In genomic region chr13:46562581-46562980, GRCh38 we compare ENCODE assay signal across 21 cellular contexts. TPM values are rescaled to one million over a fixed set of nuclear protein-coding genes. Genes with fewer than 3 reads are reported as not detected.
A peak's percentile ranks its signal among the peaks of the same experiment; 100 is the strongest.
DNase-seq lines count a peak whose midpoint lies in the region; ATAC-seq, FAIRE-seq and TF ChIP-seq lines count a peak whose summit lies in the region.
"Had no signal": no experiment of that assay in that cellular context is flagged by ENCODE, and none has a peak within 500 bp of the region (broad histone marks: within the 10 kb centered on the region; RNA-seq: fewer than 3 reads in every experiment).

No MANE protein-coding gene starts in this region.

- H3K36me3 ChIP-seq in HepG2 (replicated peaks in 1 of 2; ENCODE audit: control insufficient read depth in 1 of 2, insufficient read depth in 2 of 2, low read length in 2 of 2), result peaks cover 1 to 3% of the 10 kb centered on the region in 2 experiments; a peak in 1 of 5 replicates
- H3K36me3 ChIP-seq in CD8-positive, alpha-beta T cell (ENCODE audit: insufficient read depth, low read length), result no peaks in the 10 kb centered on the region

- DNase-seq in cerebellar cortex (ENCODE audit: low spot score) (peak; percentile 63), HepG2 (ENCODE audit: low spot score) (no peak), LoVo (ENCODE audit: low spot score) (no peak), globus pallidus (ENCODE audit: low spot score) (no peak), H4 (ENCODE audit: low spot score) (no peak)
- no peak for DNase-seq in stimulated activated naive B cell treated with anti-CD40 and anti-IgM and Interleukin-4, amounts not matched to agents 10 μg/mL and 1 μg/mL and 100 μg/mL, for 72 hours
- no peak for DNase-seq in CD8-positive, alpha-beta T cell
- DNase-seq: ACHN; AML-193; CD4-positive, alpha-beta T cell; DND-41; EL; GM23248; HCEC 1CT; Kasumi-1; KG1 had no signal

- TF ChIP-seq CTCF in C4-2B (conservative IDR thresholded peaks at IDR 0.05) (no peak), HepG2 (CRISPR knock-in tag; IDR thresholded peaks at IDR 0.05) (no peak)
- no peak for TF ChIP-seq CTCF in CD8-positive, alpha-beta T cell (IDR thresholded peaks at IDR 0.05)

- intact Hi-C loops in HepG2 (cut with micrococcal nuclease; ENCODE audit: unreplicated experiment), result no loop called here
- intact Hi-C loops in CD8-positive, alpha-beta T cell (cut with DNase I, micrococcal nuclease), result no loop called here

- H3K4me1 ChIP-seq in HepG2 (ENCODE audit: insufficient read depth, low read length), result peaks cover 26% of the 10 kb centered on the region
- H3K4me1 ChIP-seq in CD8-positive, alpha-beta T cell (ENCODE audit: insufficient read depth, low read length), result no peaks in the 10 kb centered on the region

- peaks cover 2 to 5% of the 10 kb centered on the region in 2 donors for H3K36me3 Mint-ChIP-seq in stimulated activated naive B cell treated with anti-CD40 and anti-IgM and Interleukin-4, amounts not matched to agents 10 μg/mL and 1 μg/mL and 100 μg/mL, for 72 hours
- H3K36me3 Mint-ChIP-seq in CD8-positive, alpha-beta T cell, result no peaks in the 10 kb centered on the region

- H3K79me2 ChIP-seq in HepG2 (ENCODE audit: insufficient read depth, low read length), result peaks cover 93% of the 10 kb centered on the region

- no peak for FAIRE-seq in HepG2 (lab: Jason Lieb, UNC)
- FAIRE-seq: A204.1, G401.6, H54, HTR-8/SVneo had no signal

- TF ChIP-seq RAD21 in HepG2 (CRISPR knock-in tag; IDR thresholded peaks at IDR 0.05), result no peak

- no TSS peak for BruUV-seq in HepG2 (replicated peaks; lab: Mats Ljungman, UMichigan)

- H3K9me3 ChIP-seq in HepG2 (ENCODE audit: low read length), result no peaks in the 10 kb centered on the region
- no peaks in the 10 kb centered on the region for H3K9me3 ChIP-seq in CD8-positive, alpha-beta T cell (ENCODE audit: low read length)

- peaks cover 22 to 41% of the 10 kb centered on the region in 2 donors for H3K4me1 Mint-ChIP-seq in stimulated activated naive B cell treated with anti-CD40 and anti-IgM and Interleukin-4, amounts not matched to agents 10 μg/mL and 1 μg/mL and 100 μg/mL, for 72 hours
- H3K4me1 Mint-ChIP-seq in CD8-positive, alpha-beta T cell (ENCODE audit: low read depth), result peaks cover 32% of the 10 kb centered on the region

- TF ChIP-seq POLR2A in HepG2 (IDR thresholded peaks at IDR 0.05; ENCODE audit: insufficient read depth in 1 of 2, low read depth in 2 of 2, low read length in 2 of 2), result no peak

- H3K27ac Mint-ChIP-seq in stimulated activated naive B cell treated with anti-CD40 and anti-IgM and Interleukin-4, amounts not matched to agents 10 μg/mL and 1 μg/mL and 100 μg/mL, for 72 hours, result peak overlapping the region; percentile 43
- no peak overlapping the region for H3K27ac Mint-ChIP-seq in CD8-positive, alpha-beta T cell
- H3K27ac Mint-ChIP-seq: CD4-positive, alpha-beta T cell had no signal

- no peak for ATAC-seq in HepG2
- ATAC-seq in stimulated activated naive B cell treated with anti-CD40 and anti-IgM and Interleukin-4, amounts not matched to agents 10 μg/mL and 1 μg/mL and 100 μg/mL, for 72 hours (replicated peaks), result no peak
- no peak for ATAC-seq in CD8-positive, alpha-beta T cell

- POLR2A ChIA-PET in HepG2 (lab: Yijun Ruan, JAX), result no interaction called here
- POLR2A ChIA-PET in CD8-positive, alpha-beta T cell (lab: Charles Lee), result no interaction called here

- WGBS in HepG2 (ENCODE audit: low lambda C conversion rate), result 87% methylated on average over 4 of the region's 5 CpGs

- no peaks in the 10 kb centered on the region for H3K27me3 ChIP-seq in HepG2 (ENCODE audit: control insufficient read depth in 1 of 2, insufficient read depth in 2 of 2, low read length in 2 of 2)
- no peaks in the 10 kb centered on the region for H3K27me3 ChIP-seq in CD8-positive, alpha-beta T cell (ENCODE audit: insufficient read depth, low read length)

- CTCF ChIA-PET in HepG2 (lab: Yijun Ruan, JAX; ENCODE audit: low intra/inter-chr PET ratio, low total read pairs), result no interaction called here
- CTCF ChIA-PET in CD8-positive, alpha-beta T cell (lab: Charles Lee), result interaction anchor here (0.7 to 1.7 kb wide), 2 partner anchors 11 to 74 kb away, joined by 3 to 9 read pairs; no protein-coding TSS in a partner anchor

- H3K9me3 Mint-ChIP-seq in stimulated activated naive B cell treated with anti-CD40 and anti-IgM and Interleukin-4, amounts not matched to agents 10 μg/mL and 1 μg/mL and 100 μg/mL, for 72 hours, result no peaks in the 10 kb centered on the region
- H3K9me3 Mint-ChIP-seq in CD8-positive, alpha-beta T cell, result no peaks in the 10 kb centered on the region
- H3K9me3 Mint-ChIP-seq: CD4-positive, alpha-beta T cell had no signal

- peaks cover 46% of the 10 kb centered on the region for H4K20me1 ChIP-seq in HepG2 (ENCODE audit: insufficient read depth, low read length)

- H3K9ac ChIP-seq in HepG2 (ENCODE audit: insufficient read depth, low read depth, low read length), result no peak overlapping the region
- H3K9ac ChIP-seq: GM23248 had no signal

- H3K27me3 Mint-ChIP-seq in stimulated activated naive B cell treated with anti-CD40 and anti-IgM and Interleukin-4, amounts not matched to agents 10 μg/mL and 1 μg/mL and 100 μg/mL, for 72 hours, result no peaks in the 10 kb centered on the region
- H3K27me3 Mint-ChIP-seq in CD8-positive, alpha-beta T cell (ENCODE audit: low read depth), result no peaks in the 10 kb centered on the region
- H3K27me3 Mint-ChIP-seq: CD4-positive, alpha-beta T cell had no signal

- H3K4me3 Mint-ChIP-seq in stimulated activated naive B cell treated with anti-CD40 and anti-IgM and Interleukin-4, amounts not matched to agents 10 μg/mL and 1 μg/mL and 100 μg/mL, for 72 hours, result no peak overlapping the region
- H3K4me3 Mint-ChIP-seq in CD8-positive, alpha-beta T cell, result no peak overlapping the region
- H3K4me3 Mint-ChIP-seq: CD4-positive, alpha-beta T cell had no signal

- in situ Hi-C loops in HepG2 (cut with HindIII; ENCODE audit: extremely low pct_ligation_motif_present, low pct_unique_long_range_greater_than_20kb), result no loop called here

- TF ChIP-seq EP300 in HepG2 (IDR thresholded peaks at IDR 0.05; ENCODE audit: low read depth in 2 of 2, low read length in 2 of 2) (no peak), HepG2 (CRISPR knock-in tag; IDR thresholded peaks at IDR 0.05; ENCODE audit: borderline replicate concordance) (no peak)

- H3K4me3 ChIP-seq in HepG2 (replicated peaks in 1 of 3; ENCODE audit: insufficient read depth in 1 of 3, low read depth in 2 of 3, low read length in 3 of 3), result no peak overlapping the region
- no peak overlapping the region for H3K4me3 ChIP-seq in CD8-positive, alpha-beta T cell (ENCODE audit: low read depth, low read length)
- H3K4me3 ChIP-seq: GM23248 had no signal

- H3K4me2 ChIP-seq in HepG2 (ENCODE audit: low read depth, low read length), result peak overlapping the region; percentile 5; the same call in 1 of the 2 replicates

- H3K27ac ChIP-seq in C4-2B (peak overlapping the region; percentile 16; the same call in 1 of the 2 replicates), HepG2 (ENCODE audit: extremely low read length, insufficient read depth, low read length) (no peak overlapping the region)
- H3K27ac ChIP-seq in CD8-positive, alpha-beta T cell (ENCODE audit: low read depth, low read length), result no peak overlapping the region
- H3K27ac ChIP-seq: GM23248 had no signal

- H2AFZ ChIP-seq in HepG2 (ENCODE audit: low read length), result no peak overlapping the region
- H2AFZ ChIP-seq: GM23248 had no signal

RNA-seq across cellular contexts. Expression of gene LRCH1, which starts 9.6 kb away (rescaled TPM):
- total RNA-seq in HepG2 (2016; rRNA removed; fragmentation: Illumina TruSeq; extraction: Trizol), result 4.1 and 6.6 TPM in 2 replicates
- 2.2 and 2.4 TPM in 2 replicates for total RNA-seq in HepG2 (2016; cell fraction: cytosol; rRNA removed; fragmentation: Illumina TruSeq; extraction: Trizol; ENCODE audit: low read depth)
- total RNA-seq in HepG2 (2016; cell fraction: insoluble cytoplasmic fraction; rRNA removed; fragmentation: Illumina TruSeq; extraction: Trizol), result 4.2 and 6.0 TPM in 2 replicates
- total RNA-seq in HepG2 (2016; cell fraction: membrane; rRNA removed; fragmentation: Illumina TruSeq; extraction: Trizol), result 3.5 and 3.9 TPM in 2 replicates
- total RNA-seq in HepG2 (2016; cell fraction: nucleus; rRNA removed; fragmentation: Illumina TruSeq; extraction: Trizol), result 10.2 and 12.6 TPM in 2 replicates
- polyA plus RNA-seq in HepG2 (2011; rRNA removed), result 9.2 and 12.6 TPM in 2 replicates
- 4.7 and 5.6 TPM in 2 replicates for polyA plus RNA-seq in HepG2 (2011; cell fraction: cytosol; rRNA removed)
- 9.3 and 10.3 TPM in 2 replicates for polyA plus RNA-seq in HepG2 (2011; cell fraction: nucleus; rRNA removed)
- polyA plus RNA-seq in HepG2 (2012), result 7.8 and 9.2 TPM in 2 replicates
- polyA plus RNA-seq in HepG2 (2016; cell fraction: cytosol; fragmentation: Illumina TruSeq; extraction: Trizol; ENCODE audit: low read depth), result 0.29 and 0.41 TPM in 2 replicates
- polyA plus RNA-seq in HepG2 (2016; cell fraction: insoluble cytoplasmic fraction; fragmentation: Illumina TruSeq; extraction: Trizol; ENCODE audit: low read depth), result 6.5 and 7.8 TPM in 2 replicates
- polyA plus RNA-seq in HepG2 (2016; cell fraction: membrane; fragmentation: Illumina TruSeq; extraction: Trizol; ENCODE audit: low read depth), result 1.3 and 1.7 TPM in 2 replicates
- polyA plus RNA-seq in HepG2 (2016; cell fraction: nucleus; fragmentation: Illumina TruSeq; extraction: Trizol; ENCODE audit: insufficient read depth, low read depth), result 9.3 TPM in 2 replicates
- polyA minus RNA-seq in HepG2 (2011; rRNA and poly(A)+ RNA removed; ENCODE audit: low replicate concordance), result 10.6 and 13.7 TPM in 2 replicates
- polyA minus RNA-seq in HepG2 (2011; cell fraction: cytosol; rRNA and poly(A)+ RNA removed), result 8.0 and 9.5 TPM in 2 replicates
- polyA minus RNA-seq in HepG2 (2011; cell fraction: nucleus; rRNA and poly(A)+ RNA removed), result 54.5 and 56.4 TPM in 2 replicates
- 10 to 100 TPM; 10.8 to 13.7 TPM for total RNA-seq in CD8-positive, alpha-beta T cell
- total RNA-seq in H4 (2014; rRNA removed; shearing (Covaris generic)), result 2.1 and 3.1 TPM in 2 replicates
